Comparison of ENCODE assay signal across 19 cellular contexts in genomic region chr6:12546659-12546987, GRCh38.
"Had no signal": no experiment of that assay in that cellular context is flagged by ENCODE, and none has a peak within 500 bp of the region (broad histone marks: within the 10 kb centered on the region; RNA-seq: fewer than 3 reads in every experiment).

No MANE protein-coding gene starts in this region.

- ATAC-seq: left lung; naive thymus-derived CD4-positive, alpha-beta T cell; right lobe of liver; stimulated activated memory B cell treated with anti-CD40 and anti-IgM and Interleukin-4, amounts not matched to agents 10 μg/mL and 1 μg/mL and 100 μg/mL, for 72 hours; T-cell had no signal

- H3K27me3 ChIP-seq: foreskin keratinocyte, left lung, neural progenitor cell, right lobe of liver had no signal

- H3K9me3 ChIP-seq: mucosa of descending colon, right lobe of liver had no signal

- H3K36me3 ChIP-seq: left lung, neural progenitor cell, right lobe of liver, spleen had no signal

- DNase-seq: activated B cell treated with CpG ODN at 0.5 μM for 24 hours; activated CD4-positive, alpha-beta memory T cell treated with anti-CD3 and anti-CD28 coated beads for 36 hours; activated CD4-positive, alpha-beta T cell treated with anti-CD3 and anti-CD28 coated beads for 4 hours; activated T-cell treated with anti-CD3 and anti-CD28 coated beads for 4 hours; cerebellar nuclear complex; effector memory CD4-positive, alpha-beta T cell; glutamatergic neuron; kidney; left lung; mucosa of descending colon; naive thymus-derived CD4-positive, alpha-beta T cell; right lobe of liver; spleen; stimulated activated CD4-positive, alpha-beta T cell treated with anti-CD3 and anti-CD28 coated beads, Interleukin-4, amount 100 ng/mL, for 4 hours; T-cell; T-helper 9 cell had no signal

- H3K9ac ChIP-seq: neural progenitor cell had no signal

- H3K27ac ChIP-seq: foreskin keratinocyte, left lung, neural progenitor cell, right lobe of liver, spleen had no signal

- H3K4me3 ChIP-seq: left lung, mucosa of descending colon, neural progenitor cell, right lobe of liver, spleen had no signal

- H3K4me2 ChIP-seq: neural progenitor cell had no signal

- H3K4me1 ChIP-seq: left lung, neural progenitor cell, right lobe of liver, spleen had no signal

- H2AFZ ChIP-seq: neural progenitor cell had no signal
